1 cellular context compared by ENCODE assay signal in genomic region chr4:122912810-122913575, GRCh38.
TF ChIP-seq lines count a peak whose summit lies in the region.

No MANE protein-coding gene starts in this region.

TF ChIP-seq in endothelial cell of umbilical vein, 7 proteins besides CTCF, POLR2A, EP300 and RAD21 (continued from another document):
- no peak for TF ChIP-seq EZH2 (IDR thresholded peaks at IDR 0.05; ENCODE audit: borderline replicate concordance, low read depth, low read length, severe bottlenecking)
- TF ChIP-seq MYC (IDR thresholded peaks at IDR 0.05; ENCODE audit: low read depth, low read length), result no peak
- TF ChIP-seq JUN (IDR thresholded peaks at IDR 0.05; ENCODE audit: borderline replicate concordance, insufficient read depth, insufficient read length, low read depth), result no peak
- no peak for TF ChIP-seq GATA2 (IDR thresholded peaks at IDR 0.05; ENCODE audit: insufficient read depth, insufficient read length, low read depth, low read length)
- TF ChIP-seq, protein P1, sequence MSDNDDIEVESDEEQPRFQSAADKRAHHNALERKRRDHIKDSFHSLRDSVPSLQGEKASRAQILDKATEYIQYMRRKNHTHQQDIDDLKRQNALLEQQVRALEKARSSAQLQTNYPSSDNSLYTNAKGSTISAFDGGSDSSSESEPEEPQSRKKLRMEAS (IDR thresholded peaks at IDR 0.05; ENCODE audit: insufficient read depth, insufficient read length), result no peak
